ENCODE assay signal across 1 cellular context in the genomic region with DNA sequence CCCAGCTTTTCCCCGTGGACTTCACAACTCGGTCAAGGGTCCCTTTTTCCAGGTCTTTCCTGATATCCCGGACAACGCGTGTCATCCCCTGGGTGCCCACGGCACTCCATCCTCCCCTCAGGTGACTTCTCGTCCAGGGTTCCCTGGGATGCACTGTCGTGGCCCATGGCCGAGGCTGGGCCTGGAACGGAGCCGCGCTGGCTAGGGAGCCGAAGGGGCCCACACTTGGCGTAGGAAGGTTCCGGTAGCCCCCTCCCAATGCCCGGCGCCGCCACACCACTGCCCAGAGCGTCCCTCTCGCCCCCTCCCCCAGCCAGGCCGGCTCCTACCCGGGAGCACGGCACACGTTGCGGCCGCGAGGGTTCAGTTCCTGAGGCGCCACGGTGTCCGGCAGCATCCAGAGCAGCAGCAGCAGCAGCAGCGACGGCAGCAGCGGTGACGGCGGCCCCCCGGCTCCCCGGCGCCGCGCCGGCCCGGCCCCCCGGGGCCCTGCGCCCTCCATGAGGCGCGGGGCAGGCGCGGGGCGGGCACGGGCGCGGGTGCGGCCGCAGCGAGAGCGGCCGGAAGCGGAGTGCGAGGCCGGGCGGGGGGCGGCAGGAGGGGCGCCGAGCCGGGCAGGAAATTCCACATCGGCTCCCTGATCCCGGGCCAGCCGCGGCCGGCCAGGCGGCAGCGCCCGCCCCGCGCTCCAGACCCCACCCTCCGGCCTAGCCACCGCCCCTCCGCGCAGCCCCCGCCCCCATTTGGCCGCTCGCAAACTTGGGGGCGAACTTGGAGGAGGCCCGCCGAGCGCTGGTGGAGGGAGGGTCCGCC.
TF ChIP-seq lines count a peak whose summit lies in the region.

Gene SCARF2, minus strand, starts transcription at position 573 of the 813 bp plus-strand sequence. Its CDS starts 71 bp downstream, at position 502.

TF ChIP-seq in SK-N-SH, 30 proteins besides CTCF, POLR2A, EP300 and RAD21 (continued from another document):
- TF ChIP-seq TEAD4 (IDR thresholded peaks at IDR 0.05; ENCODE audit: borderline replicate concordance, insufficient read depth) (no peak), SIN3A (IDR thresholded peaks at IDR 0.05; ENCODE audit: borderline replicate concordance, low read depth, low read length) (no peak), MXI1 (IDR thresholded peaks at IDR 0.05; ENCODE audit: low read depth, low read length) (peak; percentile 65; the same call in 1 of the 2 replicates), MAX (IDR thresholded peaks at IDR 0.05; ENCODE audit: low read depth) (peak; percentile 46; the same call in 1 of the 2 replicates), EZH2phosphoT487 (IDR thresholded peaks at IDR 0.05; ENCODE audit: borderline replicate concordance, low read depth) (no peak), FOSL2 (IDR thresholded peaks at IDR 0.05; ENCODE audit: borderline replicate concordance, low read depth) (no peak), POLR2AphosphoS5 (IDR thresholded peaks at IDR 0.05; ENCODE audit: low read depth, low read length) (no peak), RCOR1 (IDR thresholded peaks at IDR 0.05; ENCODE audit: low read length) (no peak), RFX5 (IDR thresholded peaks at IDR 0.05; ENCODE audit: low read length) (no peak), CHD2 (IDR thresholded peaks at IDR 0.05; ENCODE audit: low read length, partially characterized antibody) (no peak), MEF2A (IDR thresholded peaks at IDR 0.05; ENCODE audit: borderline replicate concordance, low read depth) (no peak), RXRA (IDR thresholded peaks at IDR 0.05; ENCODE audit: borderline replicate concordance, low read depth) (no peak), NFIC (IDR thresholded peaks at IDR 0.05; ENCODE audit: borderline replicate concordance) (no peak), TAF1 (IDR thresholded peaks at IDR 0.05; ENCODE audit: borderline replicate concordance, low read depth, low read length) (no peak), GATA2 (CRISPR knock-in tag; IDR thresholded peaks at IDR 0.05) (no peak)
- TF ChIP-seq, protein P1, sequence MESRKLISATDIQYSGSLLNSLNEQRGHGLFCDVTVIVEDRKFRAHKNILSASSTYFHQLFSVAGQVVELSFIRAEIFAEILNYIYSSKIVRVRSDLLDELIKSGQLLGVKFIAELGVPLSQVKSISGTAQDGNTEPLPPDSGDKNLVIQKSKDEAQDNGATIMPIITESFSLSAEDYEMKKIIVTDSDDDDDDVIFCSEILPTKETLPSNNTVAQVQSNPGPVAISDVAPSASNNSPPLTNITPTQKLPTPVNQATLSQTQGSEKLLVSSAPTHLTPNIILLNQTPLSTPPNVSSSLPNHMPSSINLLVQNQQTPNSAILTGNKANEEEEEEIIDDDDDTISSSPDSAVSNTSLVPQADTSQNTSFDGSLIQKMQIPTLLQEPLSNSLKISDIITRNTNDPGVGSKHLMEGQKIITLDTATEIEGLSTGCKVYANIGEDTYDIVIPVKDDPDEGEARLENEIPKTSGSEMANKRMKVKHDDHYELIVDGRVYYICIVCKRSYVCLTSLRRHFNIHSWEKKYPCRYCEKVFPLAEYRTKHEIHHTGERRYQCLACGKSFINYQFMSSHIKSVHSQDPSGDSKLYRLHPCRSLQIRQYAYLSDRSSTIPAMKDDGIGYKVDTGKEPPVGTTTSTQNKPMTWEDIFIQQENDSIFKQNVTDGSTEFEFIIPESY (IDR thresholded peaks at IDR 0.05; ENCODE audit: borderline replicate concordance, low read depth) = no peak
- TF ChIP-seq, protein P2, sequence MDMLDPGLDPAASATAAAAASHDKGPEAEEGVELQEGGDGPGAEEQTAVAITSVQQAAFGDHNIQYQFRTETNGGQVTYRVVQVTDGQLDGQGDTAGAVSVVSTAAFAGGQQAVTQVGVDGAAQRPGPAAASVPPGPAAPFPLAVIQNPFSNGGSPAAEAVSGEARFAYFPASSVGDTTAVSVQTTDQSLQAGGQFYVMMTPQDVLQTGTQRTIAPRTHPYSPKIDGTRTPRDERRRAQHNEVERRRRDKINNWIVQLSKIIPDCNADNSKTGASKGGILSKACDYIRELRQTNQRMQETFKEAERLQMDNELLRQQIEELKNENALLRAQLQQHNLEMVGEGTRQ (IDR thresholded peaks at IDR 0.05; ENCODE audit: borderline replicate concordance, low read depth, low read length) = no peak
